In genomic region chr4:189533603-189534002, GRCh38 we compare ENCODE assay signal across 26 cellular contexts.
"Had no signal": no experiment of that assay in that cellular context is flagged by ENCODE, and none has a peak within 500 bp of the region (broad histone marks: within the 10 kb centered on the region; RNA-seq: fewer than 3 reads in every experiment).

No MANE protein-coding gene starts in this region.

- H3K27ac ChIP-seq: cardiac muscle cell, esophagus squamous epithelium, heart left ventricle, pancreas, prostate gland, uterus had no signal

- H3K4me3 ChIP-seq: cardiac muscle cell, esophagus squamous epithelium, heart left ventricle, pancreas, prostate gland, smooth muscle cell, uterus had no signal

- H3K4me2 ChIP-seq: smooth muscle cell had no signal

- H3K9me3 ChIP-seq: prostate gland had no signal

- H3K36me3 ChIP-seq: cardiac muscle cell, esophagus squamous epithelium, heart left ventricle, pancreas, prostate gland, uterus had no signal

- DNase-seq: activated CD4-positive, alpha-beta T cell treated with anti-CD3 and anti-CD28 coated beads for 1 hour; activated CD4-positive, alpha-beta T cell treated with anti-CD3 and anti-CD28 coated beads, Interleukin-2, amount 10 ng/mL, durations not matched to agents 7 days and 5 days; activated CD8-positive, alpha-beta memory T cell treated with anti-CD3 and anti-CD28 coated beads, Interleukin-2, amount 10 ng/mL, durations not matched to agents 7 days and 5 days; activated CD8-positive, alpha-beta T cell treated with anti-CD3 and anti-CD28 coated beads for 36 hours; activated T-cell treated with anti-CD3 and anti-CD28 coated beads, Interleukin-2, amount 50 U/mL, for 48 hours; aorta; cerebellar nuclear complex; cortex of kidney; effector memory CD8-positive, alpha-beta T cell; esophagus squamous epithelium; heart left ventricle; hypothalamus; immature natural killer cell; midbrain; naive thymus-derived CD4-positive, alpha-beta T cell; pancreas; retina; stimulated activated CD4-positive, alpha-beta T cell treated with anti-CD3 and anti-CD28 coated beads, Interleukin-1b, Interleukin-23, amount 100 ng/mL, for 48 hours; stimulated activated CD4-positive, alpha-beta T cell treated with anti-CD3 and anti-CD28 coated beads, Interleukin-4, amount 100 ng/mL, for 4 hours; stimulated activated CD8-positive, alpha-beta memory T cell treated with anti-CD3 and anti-CD28 coated beads, Interleukin-4, amount 100 ng/mL, for 48 hours; stimulated activated naive CD8-positive, alpha-beta T cell treated with anti-CD3 and anti-CD28 coated beads, Interleukin-15, amount 100 ng/mL, for 72 hours; substantia nigra; uterus had no signal

- H3K4me1 ChIP-seq: esophagus squamous epithelium, heart left ventricle, pancreas, prostate gland, uterus had no signal

- H3K27me3 ChIP-seq: cardiac muscle cell, esophagus squamous epithelium, heart left ventricle, uterus had no signal
